ENCODE assay signal across 1 cellular context in the genomic region with DNA sequence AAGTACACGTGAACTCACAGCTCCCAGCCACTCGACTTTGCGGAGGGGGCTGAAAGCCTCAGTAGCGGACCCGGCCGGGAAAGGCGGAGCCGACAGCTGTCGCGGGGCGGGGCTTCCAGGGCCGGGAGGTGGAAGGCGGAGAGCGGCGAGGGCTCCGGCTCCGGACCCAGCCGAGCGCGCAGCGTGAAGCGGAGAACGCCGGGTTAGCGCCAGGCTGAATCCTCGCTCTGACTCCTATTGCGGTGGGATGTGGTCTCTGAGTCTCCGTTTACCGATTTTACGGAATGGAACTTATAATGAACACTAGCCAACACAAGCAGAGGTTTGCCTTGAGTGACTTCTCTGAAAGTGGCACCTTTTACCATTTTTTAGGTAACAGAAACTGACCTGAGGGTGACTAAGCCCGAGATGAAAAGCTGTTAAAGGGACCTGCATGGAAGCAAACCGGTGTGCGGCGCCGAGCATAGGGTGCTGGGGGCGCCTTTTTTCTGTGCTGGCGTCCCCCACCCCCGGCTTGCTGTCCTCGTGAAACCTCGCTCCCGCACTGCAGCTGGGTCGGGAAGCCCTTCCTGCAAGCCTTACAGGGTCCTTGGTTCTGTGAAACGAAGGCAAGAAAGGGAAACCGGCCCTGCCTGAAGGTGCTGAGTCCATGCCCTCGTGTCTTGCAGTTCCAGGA.
TF ChIP-seq lines count a peak whose summit lies in the region.

No MANE protein-coding gene starts in this region.

TF ChIP-seq in HepG2, 621 proteins besides CTCF, POLR2A, EP300 and RAD21 (continued from another document):
- TF ChIP-seq, protein P1, sequence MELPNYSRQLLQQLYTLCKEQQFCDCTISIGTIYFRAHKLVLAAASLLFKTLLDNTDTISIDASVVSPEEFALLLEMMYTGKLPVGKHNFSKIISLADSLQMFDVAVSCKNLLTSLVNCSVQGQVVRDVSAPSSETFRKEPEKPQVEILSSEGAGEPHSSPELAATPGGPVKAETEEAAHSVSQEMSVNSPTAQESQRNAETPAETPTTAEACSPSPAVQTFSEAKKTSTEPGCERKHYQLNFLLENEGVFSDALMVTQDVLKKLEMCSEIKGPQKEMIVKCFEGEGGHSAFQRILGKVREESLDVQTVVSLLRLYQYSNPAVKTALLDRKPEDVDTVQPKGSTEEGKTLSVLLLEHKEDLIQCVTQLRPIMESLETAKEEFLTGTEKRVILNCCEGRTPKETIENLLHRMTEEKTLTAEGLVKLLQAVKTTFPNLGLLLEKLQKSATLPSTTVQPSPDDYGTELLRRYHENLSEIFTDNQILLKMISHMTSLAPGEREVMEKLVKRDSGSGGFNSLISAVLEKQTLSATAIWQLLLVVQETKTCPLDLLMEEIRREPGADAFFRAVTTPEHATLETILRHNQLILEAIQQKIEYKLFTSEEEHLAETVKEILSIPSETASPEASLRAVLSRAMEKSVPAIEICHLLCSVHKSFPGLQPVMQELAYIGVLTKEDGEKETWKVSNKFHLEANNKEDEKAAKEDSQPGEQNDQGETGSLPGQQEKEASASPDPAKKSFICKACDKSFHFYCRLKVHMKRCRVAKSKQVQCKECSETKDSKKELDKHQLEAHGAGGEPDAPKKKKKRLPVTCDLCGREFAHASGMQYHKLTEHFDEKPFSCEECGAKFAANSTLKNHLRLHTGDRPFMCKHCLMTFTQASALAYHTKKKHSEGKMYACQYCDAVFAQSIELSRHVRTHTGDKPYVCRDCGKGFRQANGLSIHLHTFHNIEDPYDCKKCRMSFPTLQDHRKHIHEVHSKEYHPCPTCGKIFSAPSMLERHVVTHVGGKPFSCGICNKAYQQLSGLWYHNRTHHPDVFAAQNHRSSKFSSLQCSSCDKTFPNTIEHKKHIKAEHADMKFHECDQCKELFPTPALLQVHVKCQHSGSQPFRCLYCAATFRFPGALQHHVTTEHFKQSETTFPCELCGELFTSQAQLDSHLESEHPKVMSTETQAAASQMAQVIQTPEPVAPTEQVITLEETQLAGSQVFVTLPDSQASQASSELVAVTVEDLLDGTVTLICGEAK (IDR thresholded peaks at IDR 0.05): no peak
- TF ChIP-seq, protein P1 (CRISPR knock-in tag; IDR thresholded peaks at IDR 0.05): no peak
- TF ChIP-seq, protein P2, sequence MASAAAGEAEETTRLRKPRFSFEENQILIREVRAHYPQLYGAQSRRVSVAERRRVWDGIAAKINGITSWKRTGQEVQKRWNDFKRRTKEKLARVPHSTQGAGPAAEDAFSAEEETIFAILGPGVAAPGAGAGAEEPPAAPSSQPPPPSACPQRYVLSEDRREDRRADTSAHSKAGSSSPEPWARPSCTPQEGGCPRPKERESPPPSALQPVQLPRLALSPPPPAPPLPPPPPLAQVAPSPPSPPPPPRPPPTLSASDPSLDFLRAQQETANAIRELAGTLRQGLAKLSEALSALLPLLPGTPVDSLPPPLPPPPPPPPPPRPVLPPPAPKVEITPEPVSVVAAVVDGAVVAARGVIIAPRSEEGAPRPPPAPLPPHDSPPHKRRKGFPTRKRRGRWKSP (CRISPR knock-in tag; IDR thresholded peaks at IDR 0.05): peak; percentile 94
- TF ChIP-seq HNRNPLL (IDR thresholded peaks at IDR 0.05; ENCODE audit: low read depth, low read length, poor library complexity, severe bottlenecking) (peak; percentile 54), GPN1 (CRISPR knock-in tag; IDR thresholded peaks at IDR 0.05; ENCODE audit: borderline replicate concordance) (no peak), EZH2 (conservative IDR thresholded peaks at IDR 0.05; ENCODE audit: low read depth, low read length) (peak; percentile 61; the same call in 1 of the 2 replicates), RORA (CRISPR knock-in tag; IDR thresholded peaks at IDR 0.05) (no peak), GABPB1 (CRISPR knock-in tag; IDR thresholded peaks at IDR 0.05) (peak; percentile 36; the same call in 1 of the 2 replicates), ZNF441 (CRISPR knock-in tag; IDR thresholded peaks at IDR 0.05; ENCODE audit: borderline replicate concordance) (0 out of 2 replicates have a peak, but pooled peaks have one; percentile 23)
- TF ChIP-seq, protein P3, sequence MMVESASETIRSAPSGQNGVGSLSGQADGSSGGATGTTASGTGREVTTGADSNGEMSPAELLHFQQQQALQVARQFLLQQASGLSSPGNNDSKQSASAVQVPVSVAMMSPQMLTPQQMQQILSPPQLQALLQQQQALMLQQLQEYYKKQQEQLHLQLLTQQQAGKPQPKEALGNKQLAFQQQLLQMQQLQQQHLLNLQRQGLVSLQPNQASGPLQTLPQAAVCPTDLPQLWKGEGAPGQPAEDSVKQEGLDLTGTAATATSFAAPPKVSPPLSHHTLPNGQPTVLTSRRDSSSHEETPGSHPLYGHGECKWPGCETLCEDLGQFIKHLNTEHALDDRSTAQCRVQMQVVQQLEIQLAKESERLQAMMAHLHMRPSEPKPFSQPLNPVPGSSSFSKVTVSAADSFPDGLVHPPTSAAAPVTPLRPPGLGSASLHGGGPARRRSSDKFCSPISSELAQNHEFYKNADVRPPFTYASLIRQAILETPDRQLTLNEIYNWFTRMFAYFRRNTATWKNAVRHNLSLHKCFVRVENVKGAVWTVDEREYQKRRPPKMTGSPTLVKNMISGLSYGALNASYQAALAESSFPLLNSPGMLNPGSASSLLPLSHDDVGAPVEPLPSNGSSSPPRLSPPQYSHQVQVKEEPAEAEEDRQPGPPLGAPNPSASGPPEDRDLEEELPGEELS (CRISPR knock-in tag; IDR thresholded peaks at IDR 0.05): no peak
- TF ChIP-seq, protein P4, sequence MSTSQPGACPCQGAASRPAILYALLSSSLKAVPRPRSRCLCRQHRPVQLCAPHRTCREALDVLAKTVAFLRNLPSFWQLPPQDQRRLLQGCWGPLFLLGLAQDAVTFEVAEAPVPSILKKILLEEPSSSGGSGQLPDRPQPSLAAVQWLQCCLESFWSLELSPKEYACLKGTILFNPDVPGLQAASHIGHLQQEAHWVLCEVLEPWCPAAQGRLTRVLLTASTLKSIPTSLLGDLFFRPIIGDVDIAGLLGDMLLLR (CRISPR knock-in tag; IDR thresholded peaks at IDR 0.05): no peak
- TF ChIP-seq, protein P5, sequence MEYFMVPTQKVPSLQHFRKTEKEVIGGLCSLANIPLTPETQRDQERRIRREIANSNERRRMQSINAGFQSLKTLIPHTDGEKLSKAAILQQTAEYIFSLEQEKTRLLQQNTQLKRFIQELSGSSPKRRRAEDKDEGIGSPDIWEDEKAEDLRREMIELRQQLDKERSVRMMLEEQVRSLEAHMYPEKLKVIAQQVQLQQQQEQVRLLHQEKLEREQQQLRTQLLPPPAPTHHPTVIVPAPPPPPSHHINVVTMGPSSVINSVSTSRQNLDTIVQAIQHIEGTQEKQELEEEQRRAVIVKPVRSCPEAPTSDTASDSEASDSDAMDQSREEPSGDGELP (IDR thresholded peaks at IDR 0.05; ENCODE audit: borderline replicate concordance, low read depth): 0 out of 2 replicates have a peak, but pooled peaks have one; percentile 12
- TF ChIP-seq, protein P6, sequence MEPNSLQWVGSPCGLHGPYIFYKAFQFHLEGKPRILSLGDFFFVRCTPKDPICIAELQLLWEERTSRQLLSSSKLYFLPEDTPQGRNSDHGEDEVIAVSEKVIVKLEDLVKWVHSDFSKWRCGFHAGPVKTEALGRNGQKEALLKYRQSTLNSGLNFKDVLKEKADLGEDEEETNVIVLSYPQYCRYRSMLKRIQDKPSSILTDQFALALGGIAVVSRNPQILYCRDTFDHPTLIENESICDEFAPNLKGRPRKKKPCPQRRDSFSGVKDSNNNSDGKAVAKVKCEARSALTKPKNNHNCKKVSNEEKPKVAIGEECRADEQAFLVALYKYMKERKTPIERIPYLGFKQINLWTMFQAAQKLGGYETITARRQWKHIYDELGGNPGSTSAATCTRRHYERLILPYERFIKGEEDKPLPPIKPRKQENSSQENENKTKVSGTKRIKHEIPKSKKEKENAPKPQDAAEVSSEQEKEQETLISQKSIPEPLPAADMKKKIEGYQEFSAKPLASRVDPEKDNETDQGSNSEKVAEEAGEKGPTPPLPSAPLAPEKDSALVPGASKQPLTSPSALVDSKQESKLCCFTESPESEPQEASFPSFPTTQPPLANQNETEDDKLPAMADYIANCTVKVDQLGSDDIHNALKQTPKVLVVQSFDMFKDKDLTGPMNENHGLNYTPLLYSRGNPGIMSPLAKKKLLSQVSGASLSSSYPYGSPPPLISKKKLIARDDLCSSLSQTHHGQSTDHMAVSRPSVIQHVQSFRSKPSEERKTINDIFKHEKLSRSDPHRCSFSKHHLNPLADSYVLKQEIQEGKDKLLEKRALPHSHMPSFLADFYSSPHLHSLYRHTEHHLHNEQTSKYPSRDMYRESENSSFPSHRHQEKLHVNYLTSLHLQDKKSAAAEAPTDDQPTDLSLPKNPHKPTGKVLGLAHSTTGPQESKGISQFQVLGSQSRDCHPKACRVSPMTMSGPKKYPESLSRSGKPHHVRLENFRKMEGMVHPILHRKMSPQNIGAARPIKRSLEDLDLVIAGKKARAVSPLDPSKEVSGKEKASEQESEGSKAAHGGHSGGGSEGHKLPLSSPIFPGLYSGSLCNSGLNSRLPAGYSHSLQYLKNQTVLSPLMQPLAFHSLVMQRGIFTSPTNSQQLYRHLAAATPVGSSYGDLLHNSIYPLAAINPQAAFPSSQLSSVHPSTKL (CRISPR knock-in tag; IDR thresholded peaks at IDR 0.05): no peak
